Comparison of ENCODE assay signal across 1 cellular context in the genomic region with DNA sequence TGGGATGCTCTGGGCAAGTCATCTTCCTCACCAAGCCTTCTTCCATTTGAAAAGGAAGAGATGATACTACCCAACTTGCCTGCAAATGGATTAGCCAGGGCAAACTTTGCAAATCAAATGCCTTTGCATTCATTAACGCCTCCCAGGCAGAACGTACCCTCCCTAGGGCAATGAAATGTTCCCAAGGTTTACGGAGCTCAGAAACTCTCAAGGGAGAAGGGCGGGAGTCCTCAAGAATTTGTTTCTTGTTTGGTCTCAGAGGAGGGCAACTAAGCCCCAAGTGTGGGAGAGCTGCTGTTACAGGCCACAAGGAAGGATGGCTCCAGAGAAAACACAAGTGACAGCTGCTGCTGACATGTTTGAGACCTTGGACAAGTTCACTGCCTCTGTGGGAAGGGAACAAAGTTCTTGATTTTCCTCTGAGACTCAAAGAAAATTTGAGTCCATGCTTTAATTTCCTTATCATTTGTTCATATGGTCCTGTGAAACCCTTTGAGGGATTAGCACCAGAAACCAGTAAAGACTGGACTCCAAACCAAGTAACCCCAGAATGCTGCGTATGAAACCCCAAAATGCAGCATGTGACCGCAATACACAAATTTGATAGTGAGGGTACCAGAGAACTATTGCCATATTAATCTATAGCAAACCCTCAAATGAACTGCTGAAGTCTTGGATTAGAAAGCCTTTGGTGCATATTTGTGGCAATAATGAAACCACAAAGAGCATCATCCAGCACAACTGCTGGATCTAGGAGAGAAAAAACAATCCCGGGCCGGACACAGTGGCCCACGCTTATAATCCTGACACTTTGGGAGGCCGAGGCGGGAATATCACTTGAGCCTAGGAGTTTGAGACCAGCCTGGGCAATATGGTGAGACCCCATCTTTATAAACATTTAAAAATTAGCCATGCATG.
TF ChIP-seq lines count a peak whose summit lies in the region.

No MANE protein-coding gene starts in this region.

TF ChIP-seq in H1, 55 proteins besides CTCF, POLR2A, EP300 and RAD21:
- TF ChIP-seq TBP (IDR thresholded peaks at IDR 0.05; ENCODE audit: low read depth, low read length) = no peak
- TF ChIP-seq, protein P1, sequence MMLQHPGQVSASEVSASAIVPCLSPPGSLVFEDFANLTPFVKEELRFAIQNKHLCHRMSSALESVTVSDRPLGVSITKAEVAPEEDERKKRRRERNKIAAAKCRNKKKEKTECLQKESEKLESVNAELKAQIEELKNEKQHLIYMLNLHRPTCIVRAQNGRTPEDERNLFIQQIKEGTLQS (IDR thresholded peaks at IDR 0.05; ENCODE audit: insufficient read depth, low read depth, low read length) = no peak
- no peak for TF ChIP-seq RNF2 (IDR thresholded peaks at IDR 0.05; ENCODE audit: borderline replicate concordance, low read depth, low read length, missing control alignments, poor library complexity, severe bottlenecking)
- TF ChIP-seq EZH2 (IDR thresholded peaks at IDR 0.05; ENCODE audit: low read depth, low read length, severe bottlenecking) = no peak
- no peak for TF ChIP-seq BRCA1 (IDR thresholded peaks at IDR 0.05; ENCODE audit: low read depth, low read length)
